Comparison of ENCODE assay signal across 1 cellular context in genomic region chr9:116546711-116547581, GRCh38.
TF ChIP-seq lines count a peak whose summit lies in the region.

No MANE protein-coding gene starts in this region.

TF ChIP-seq in K562, 482 proteins besides CTCF, POLR2A, EP300 and RAD21 (continued from another document):
- TF ChIP-seq CBFA2T3 (IDR thresholded peaks at IDR 0.05): peak; percentile 53
- no peak for TF ChIP-seq FOXK1 (CRISPR knock-in tag; IDR thresholded peaks at IDR 0.05; ENCODE audit: borderline replicate concordance)
- TF ChIP-seq SMARCB1 (IDR thresholded peaks at IDR 0.05; ENCODE audit: insufficient read length, low read depth): no peak
- TF ChIP-seq ZBTB34 (CRISPR knock-in tag; IDR thresholded peaks at IDR 0.05): no peak
- TF ChIP-seq GATA2 (CRISPR knock-in tag; IDR thresholded peaks at IDR 0.05): no peak
